Comparison of ENCODE assay signal across 1 cellular context in the genomic region with DNA sequence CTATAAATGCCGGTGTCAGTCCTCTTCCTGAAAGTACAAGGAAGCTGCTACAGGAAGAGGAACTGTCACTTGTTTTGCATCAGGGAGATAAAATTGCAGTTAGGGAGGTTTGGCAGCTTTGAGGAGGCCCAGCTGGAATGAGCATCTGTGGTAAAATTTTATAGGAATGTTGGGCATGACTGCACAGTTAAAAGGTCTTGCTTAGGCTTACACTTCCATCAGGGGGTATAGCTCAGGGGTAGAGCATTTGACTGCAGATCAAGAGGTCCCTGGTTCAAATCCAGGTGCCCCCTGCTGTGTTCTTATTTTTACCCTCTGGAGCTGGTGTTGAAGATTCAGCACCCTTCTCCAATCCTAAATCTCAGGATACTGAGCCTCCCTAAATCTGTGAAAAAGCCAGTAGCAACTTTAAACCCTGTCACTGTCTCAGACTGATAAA.
TF ChIP-seq lines count a peak whose summit lies in the region.

No MANE protein-coding gene starts in this region.

TF ChIP-seq in K562, 482 proteins besides CTCF, POLR2A, EP300 and RAD21 (continued from another document and continues in another):
- TF ChIP-seq, protein P1, sequence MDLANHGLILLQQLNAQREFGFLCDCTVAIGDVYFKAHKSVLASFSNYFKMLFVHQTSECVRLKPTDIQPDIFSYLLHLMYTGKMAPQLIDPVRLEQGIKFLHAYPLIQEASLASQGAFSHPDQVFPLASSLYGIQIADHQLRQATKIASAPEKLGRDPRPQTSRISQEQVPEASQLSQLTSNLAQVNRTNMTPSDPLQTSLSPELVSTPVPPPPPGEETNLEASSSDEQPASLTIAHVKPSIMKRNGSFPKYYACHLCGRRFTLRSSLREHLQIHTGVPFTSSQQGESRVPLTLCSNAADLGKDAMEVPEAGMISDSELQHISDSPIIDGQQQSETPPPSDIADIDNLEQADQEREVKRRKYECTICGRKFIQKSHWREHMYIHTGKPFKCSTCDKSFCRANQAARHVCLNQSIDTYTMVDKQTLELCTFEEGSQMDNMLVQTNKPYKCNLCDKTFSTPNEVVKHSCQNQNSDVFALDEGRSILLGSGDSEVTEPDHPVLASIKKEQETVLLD (IDR thresholded peaks at IDR 0.05), result no peak
- TF ChIP-seq, protein P2, sequence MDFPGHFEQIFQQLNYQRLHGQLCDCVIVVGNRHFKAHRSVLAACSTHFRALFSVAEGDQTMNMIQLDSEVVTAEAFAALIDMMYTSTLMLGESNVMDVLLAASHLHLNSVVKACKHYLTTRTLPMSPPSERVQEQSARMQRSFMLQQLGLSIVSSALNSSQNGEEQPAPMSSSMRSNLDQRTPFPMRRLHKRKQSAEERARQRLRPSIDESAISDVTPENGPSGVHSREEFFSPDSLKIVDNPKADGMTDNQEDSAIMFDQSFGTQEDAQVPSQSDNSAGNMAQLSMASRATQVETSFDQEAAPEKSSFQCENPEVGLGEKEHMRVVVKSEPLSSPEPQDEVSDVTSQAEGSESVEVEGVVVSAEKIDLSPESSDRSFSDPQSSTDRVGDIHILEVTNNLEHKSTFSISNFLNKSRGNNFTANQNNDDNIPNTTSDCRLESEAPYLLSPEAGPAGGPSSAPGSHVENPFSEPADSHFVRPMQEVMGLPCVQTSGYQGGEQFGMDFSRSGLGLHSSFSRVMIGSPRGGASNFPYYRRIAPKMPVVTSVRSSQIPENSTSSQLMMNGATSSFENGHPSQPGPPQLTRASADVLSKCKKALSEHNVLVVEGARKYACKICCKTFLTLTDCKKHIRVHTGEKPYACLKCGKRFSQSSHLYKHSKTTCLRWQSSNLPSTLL (IDR thresholded peaks at IDR 0.05), result peak; percentile 58; the same call in 1 of the 2 replicates
- TF ChIP-seq SMAD4 (CRISPR knock-in tag; conservative IDR thresholded peaks at IDR 0.05) (no peak), ZC3H8 (IDR thresholded peaks at IDR 0.05) (no peak), EHMT2 (IDR thresholded peaks at IDR 0.05) (no peak), BCL6 (CRISPR knock-in tag; IDR thresholded peaks at IDR 0.05) (no peak), GABPB1 (CRISPR knock-in tag; IDR thresholded peaks at IDR 0.05) (0 out of 2 replicates have a peak, but pooled peaks have one; percentile 17), L3MBTL2 (IDR thresholded peaks at IDR 0.05) (no peak), NR2C2 (CRISPR knock-in tag; IDR thresholded peaks at IDR 0.05) (no peak), NR2C2 (tag; IDR thresholded peaks at IDR 0.05) (no peak), HOXB6 (CRISPR knock-in tag; IDR thresholded peaks at IDR 0.05; ENCODE audit: borderline replicate concordance) (no peak), CBX1 (IDR thresholded peaks at IDR 0.05; ENCODE audit: low read depth) (no peak), BDP1 (IDR thresholded peaks at IDR 0.05; ENCODE audit: insufficient read depth, insufficient read length) (peak; percentile 75), MTA1 (IDR thresholded peaks at IDR 0.05; ENCODE audit: borderline replicate concordance) (peak; percentile 46; the same call in 1 of the 2 replicates), JUND (IDR thresholded peaks at IDR 0.05; ENCODE audit: borderline replicate concordance, low read depth, low read length) (no peak), JUND (tag; IDR thresholded peaks at IDR 0.05; ENCODE audit: borderline replicate concordance, low read depth, low read length) (no peak), EGR1 (conservative IDR thresholded peaks at IDR 0.05) (no peak), BRF1 (IDR thresholded peaks at IDR 0.05; ENCODE audit: borderline replicate concordance, extremely low read depth, insufficient read length) (peak; percentile 46), CCAR2 (IDR thresholded peaks at IDR 0.05; ENCODE audit: low read depth, low read length) (no peak), KLF16 (IDR thresholded peaks at IDR 0.05) (no peak), CBFA2T3 (IDR thresholded peaks at IDR 0.05) (peak; percentile 19; the same call in 1 of the 2 replicates), PML (IDR thresholded peaks at IDR 0.05; ENCODE audit: low read length) (no peak), CBX5 (IDR thresholded peaks at IDR 0.05; ENCODE audit: borderline replicate concordance, low read depth) (no peak), ZZZ3 (IDR thresholded peaks at IDR 0.05) (no peak), MAZ (CRISPR knock-in tag; conservative IDR thresholded peaks at IDR 0.05 in 1 of 2, IDR thresholded peaks at IDR 0.05 in 1 of 2) (0 out of 4 replicates have a peak, but pooled peaks of 1 of the 2 experiments have one; percentile 9), SMARCA4 (IDR thresholded peaks at IDR 0.05) (no peak), FOXJ3 (CRISPR knock-in tag; IDR thresholded peaks at IDR 0.05) (no peak), SMAD3 (CRISPR knock-in tag; conservative IDR thresholded peaks at IDR 0.05) (no peak), ZNF217 (CRISPR knock-in tag; IDR thresholded peaks at IDR 0.05) (no peak), ZKSCAN8 (CRISPR knock-in tag; IDR thresholded peaks at IDR 0.05) (no peak), STAT5A (IDR thresholded peaks at IDR 0.05; ENCODE audit: borderline replicate concordance, low read length) (no peak), ZBTB7A (IDR thresholded peaks at IDR 0.05; ENCODE audit: borderline replicate concordance, control insufficient read depth, low read depth, low read length) (no peak), ZNF644 (tag; IDR thresholded peaks at IDR 0.05; ENCODE audit: low read depth) (no peak), POLR3A (IDR thresholded peaks at IDR 0.05; ENCODE audit: borderline replicate concordance, extremely low read depth, insufficient read depth, insufficient read length) (peak; percentile 92), ESRRA (IDR thresholded peaks at IDR 0.05; ENCODE audit: borderline replicate concordance, low read depth) (peak; percentile 52; the same call in 1 of the 2 replicates), MYBL2 (IDR thresholded peaks at IDR 0.05; ENCODE audit: low read depth) (no peak), MYBL2 (CRISPR knock-in tag; IDR thresholded peaks at IDR 0.05; ENCODE audit: borderline replicate concordance) (no peak)
- TF ChIP-seq, protein P3, sequence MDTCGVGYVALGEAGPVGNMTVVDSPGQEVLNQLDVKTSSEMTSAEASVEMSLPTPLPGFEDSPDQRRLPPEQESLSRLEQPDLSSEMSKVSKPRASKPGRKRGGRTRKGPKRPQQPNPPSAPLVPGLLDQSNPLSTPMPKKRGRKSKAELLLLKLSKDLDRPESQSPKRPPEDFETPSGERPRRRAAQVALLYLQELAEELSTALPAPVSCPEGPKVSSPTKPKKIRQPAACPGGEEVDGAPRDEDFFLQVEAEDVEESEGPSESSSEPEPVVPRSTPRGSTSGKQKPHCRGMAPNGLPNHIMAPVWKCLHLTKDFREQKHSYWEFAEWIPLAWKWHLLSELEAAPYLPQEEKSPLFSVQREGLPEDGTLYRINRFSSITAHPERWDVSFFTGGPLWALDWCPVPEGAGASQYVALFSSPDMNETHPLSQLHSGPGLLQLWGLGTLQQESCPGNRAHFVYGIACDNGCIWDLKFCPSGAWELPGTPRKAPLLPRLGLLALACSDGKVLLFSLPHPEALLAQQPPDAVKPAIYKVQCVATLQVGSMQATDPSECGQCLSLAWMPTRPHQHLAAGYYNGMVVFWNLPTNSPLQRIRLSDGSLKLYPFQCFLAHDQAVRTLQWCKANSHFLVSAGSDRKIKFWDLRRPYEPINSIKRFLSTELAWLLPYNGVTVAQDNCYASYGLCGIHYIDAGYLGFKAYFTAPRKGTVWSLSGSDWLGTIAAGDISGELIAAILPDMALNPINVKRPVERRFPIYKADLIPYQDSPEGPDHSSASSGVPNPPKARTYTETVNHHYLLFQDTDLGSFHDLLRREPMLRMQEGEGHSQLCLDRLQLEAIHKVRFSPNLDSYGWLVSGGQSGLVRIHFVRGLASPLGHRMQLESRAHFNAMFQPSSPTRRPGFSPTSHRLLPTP (IDR thresholded peaks at IDR 0.05; ENCODE audit: borderline replicate concordance, extremely low read depth, insufficient read length), result peak; percentile 75
- TF ChIP-seq, protein P4, sequence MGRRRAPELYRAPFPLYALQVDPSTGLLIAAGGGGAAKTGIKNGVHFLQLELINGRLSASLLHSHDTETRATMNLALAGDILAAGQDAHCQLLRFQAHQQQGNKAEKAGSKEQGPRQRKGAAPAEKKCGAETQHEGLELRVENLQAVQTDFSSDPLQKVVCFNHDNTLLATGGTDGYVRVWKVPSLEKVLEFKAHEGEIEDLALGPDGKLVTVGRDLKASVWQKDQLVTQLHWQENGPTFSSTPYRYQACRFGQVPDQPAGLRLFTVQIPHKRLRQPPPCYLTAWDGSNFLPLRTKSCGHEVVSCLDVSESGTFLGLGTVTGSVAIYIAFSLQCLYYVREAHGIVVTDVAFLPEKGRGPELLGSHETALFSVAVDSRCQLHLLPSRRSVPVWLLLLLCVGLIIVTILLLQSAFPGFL (CRISPR knock-in tag; IDR thresholded peaks at IDR 0.05), result no peak
- TF ChIP-seq, protein P5, sequence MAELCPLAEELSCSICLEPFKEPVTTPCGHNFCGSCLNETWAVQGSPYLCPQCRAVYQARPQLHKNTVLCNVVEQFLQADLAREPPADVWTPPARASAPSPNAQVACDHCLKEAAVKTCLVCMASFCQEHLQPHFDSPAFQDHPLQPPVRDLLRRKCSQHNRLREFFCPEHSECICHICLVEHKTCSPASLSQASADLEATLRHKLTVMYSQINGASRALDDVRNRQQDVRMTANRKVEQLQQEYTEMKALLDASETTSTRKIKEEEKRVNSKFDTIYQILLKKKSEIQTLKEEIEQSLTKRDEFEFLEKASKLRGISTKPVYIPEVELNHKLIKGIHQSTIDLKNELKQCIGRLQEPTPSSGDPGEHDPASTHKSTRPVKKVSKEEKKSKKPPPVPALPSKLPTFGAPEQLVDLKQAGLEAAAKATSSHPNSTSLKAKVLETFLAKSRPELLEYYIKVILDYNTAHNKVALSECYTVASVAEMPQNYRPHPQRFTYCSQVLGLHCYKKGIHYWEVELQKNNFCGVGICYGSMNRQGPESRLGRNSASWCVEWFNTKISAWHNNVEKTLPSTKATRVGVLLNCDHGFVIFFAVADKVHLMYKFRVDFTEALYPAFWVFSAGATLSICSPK (IDR thresholded peaks at IDR 0.05; ENCODE audit: borderline replicate concordance), result no peak
- TF ChIP-seq, protein P6, sequence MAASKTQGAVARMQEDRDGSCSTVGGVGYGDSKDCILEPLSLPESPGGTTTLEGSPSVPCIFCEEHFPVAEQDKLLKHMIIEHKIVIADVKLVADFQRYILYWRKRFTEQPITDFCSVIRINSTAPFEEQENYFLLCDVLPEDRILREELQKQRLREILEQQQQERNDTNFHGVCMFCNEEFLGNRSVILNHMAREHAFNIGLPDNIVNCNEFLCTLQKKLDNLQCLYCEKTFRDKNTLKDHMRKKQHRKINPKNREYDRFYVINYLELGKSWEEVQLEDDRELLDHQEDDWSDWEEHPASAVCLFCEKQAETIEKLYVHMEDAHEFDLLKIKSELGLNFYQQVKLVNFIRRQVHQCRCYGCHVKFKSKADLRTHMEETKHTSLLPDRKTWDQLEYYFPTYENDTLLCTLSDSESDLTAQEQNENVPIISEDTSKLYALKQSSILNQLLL (CRISPR knock-in tag; IDR thresholded peaks at IDR 0.05; ENCODE audit: borderline replicate concordance), result no peak
- TF ChIP-seq, protein P7, sequence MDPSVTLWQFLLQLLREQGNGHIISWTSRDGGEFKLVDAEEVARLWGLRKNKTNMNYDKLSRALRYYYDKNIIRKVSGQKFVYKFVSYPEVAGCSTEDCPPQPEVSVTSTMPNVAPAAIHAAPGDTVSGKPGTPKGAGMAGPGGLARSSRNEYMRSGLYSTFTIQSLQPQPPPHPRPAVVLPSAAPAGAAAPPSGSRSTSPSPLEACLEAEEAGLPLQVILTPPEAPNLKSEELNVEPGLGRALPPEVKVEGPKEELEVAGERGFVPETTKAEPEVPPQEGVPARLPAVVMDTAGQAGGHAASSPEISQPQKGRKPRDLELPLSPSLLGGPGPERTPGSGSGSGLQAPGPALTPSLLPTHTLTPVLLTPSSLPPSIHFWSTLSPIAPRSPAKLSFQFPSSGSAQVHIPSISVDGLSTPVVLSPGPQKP (CRISPR knock-in tag; IDR thresholded peaks at IDR 0.05), result no peak
- TF ChIP-seq, protein P8, sequence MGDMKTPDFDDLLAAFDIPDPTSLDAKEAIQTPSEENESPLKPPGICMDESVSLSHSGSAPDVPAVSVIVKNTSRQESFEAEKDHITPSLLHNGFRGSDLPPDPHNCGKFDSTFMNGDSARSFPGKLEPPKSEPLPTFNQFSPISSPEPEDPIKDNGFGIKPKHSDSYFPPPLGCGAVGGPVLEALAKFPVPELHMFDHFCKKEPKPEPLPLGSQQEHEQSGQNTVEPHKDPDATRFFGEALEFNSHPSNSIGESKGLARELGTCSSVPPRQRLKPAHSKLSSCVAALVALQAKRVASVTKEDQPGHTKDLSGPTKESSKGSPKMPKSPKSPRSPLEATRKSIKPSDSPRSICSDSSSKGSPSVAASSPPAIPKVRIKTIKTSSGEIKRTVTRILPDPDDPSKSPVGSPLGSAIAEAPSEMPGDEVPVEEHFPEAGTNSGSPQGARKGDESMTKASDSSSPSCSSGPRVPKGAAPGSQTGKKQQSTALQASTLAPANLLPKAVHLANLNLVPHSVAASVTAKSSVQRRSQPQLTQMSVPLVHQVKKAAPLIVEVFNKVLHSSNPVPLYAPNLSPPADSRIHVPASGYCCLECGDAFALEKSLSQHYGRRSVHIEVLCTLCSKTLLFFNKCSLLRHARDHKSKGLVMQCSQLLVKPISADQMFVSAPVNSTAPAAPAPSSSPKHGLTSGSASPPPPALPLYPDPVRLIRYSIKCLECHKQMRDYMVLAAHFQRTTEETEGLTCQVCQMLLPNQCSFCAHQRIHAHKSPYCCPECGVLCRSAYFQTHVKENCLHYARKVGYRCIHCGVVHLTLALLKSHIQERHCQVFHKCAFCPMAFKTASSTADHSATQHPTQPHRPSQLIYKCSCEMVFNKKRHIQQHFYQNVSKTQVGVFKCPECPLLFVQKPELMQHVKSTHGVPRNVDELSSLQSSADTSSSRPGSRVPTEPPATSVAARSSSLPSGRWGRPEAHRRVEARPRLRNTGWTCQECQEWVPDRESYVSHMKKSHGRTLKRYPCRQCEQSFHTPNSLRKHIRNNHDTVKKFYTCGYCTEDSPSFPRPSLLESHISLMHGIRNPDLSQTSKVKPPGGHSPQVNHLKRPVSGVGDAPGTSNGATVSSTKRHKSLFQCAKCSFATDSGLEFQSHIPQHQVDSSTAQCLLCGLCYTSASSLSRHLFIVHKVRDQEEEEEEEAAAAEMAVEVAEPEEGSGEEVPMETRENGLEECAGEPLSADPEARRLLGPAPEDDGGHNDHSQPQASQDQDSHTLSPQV (IDR thresholded peaks at IDR 0.05), result peak; percentile 64; the same call in 1 of the 2 replicates
